Comparison of ENCODE assay signal across 20 cellular contexts in the genomic region with DNA sequence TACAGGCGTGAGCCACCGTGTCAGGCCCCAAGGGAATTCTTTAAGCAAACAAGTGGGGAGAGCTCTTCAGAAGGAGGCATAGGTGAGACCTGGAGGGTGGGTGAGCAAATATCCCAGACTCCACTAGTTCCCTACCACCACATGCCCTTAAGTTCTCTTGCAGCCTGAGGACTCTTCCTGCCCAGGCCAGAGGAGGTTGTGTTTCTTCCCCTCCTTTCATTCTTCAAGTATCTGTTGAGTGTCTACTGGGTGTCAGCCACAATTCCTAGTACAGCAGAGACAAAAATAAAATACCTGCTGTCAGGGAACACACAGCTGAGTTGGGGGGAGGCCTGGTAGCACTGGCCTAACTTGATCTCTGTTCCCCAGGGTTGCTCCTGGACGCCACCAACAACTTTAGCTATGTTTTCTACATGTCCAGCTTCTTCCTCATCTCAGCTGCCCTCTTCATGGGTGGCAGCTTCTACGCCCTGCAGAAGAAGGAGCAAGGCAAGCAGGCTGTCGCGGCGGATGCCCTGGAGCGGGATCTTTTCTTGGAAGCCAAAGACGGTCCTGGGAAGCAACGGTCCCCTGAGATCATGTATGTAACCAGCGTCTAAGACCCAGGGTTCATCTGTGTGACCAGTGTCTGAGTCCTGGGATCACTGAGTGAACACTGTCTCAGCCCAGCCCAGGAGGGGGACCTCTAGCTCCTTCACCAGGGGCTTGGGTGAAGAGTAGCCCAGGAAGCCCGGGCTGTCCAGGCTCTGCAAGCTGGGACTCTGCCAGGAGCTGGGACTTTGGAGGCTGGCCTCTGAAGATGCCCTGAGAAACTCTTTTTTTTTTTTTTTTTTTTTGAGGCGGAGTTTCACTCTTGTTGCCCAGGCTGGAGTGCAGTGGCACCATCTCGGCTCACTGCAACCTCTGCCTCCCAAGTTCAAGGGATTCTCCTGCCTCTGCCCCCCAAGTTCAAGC. TPM values are rescaled to one million over a fixed set of nuclear protein-coding genes. Genes with fewer than 3 reads are reported as not detected.
DNase-seq lines count a peak whose midpoint lies in the region; ATAC-seq and TF ChIP-seq lines count a peak whose summit lies in the region.
"Had no signal": no experiment of that assay in that cellular context is flagged by ENCODE, and none has a peak within 500 bp of the region (broad histone marks: within the 10 kb centered on the region; RNA-seq: fewer than 3 reads in every experiment).

No MANE protein-coding gene starts in this region.

- no peaks in the 10 kb centered on the region for H3K36me3 Mint-ChIP-seq in naive B cell
- H3K36me3 Mint-ChIP-seq in CD4-positive, alpha-beta memory T cell: peaks cover 0 to under 1% of the 10 kb centered on the region in 2 donors

- peaks cover 0 to 16% (median 5%) of the 10 kb centered on the region in 3 donors for H3K27me3 Mint-ChIP-seq in naive B cell
- no peaks in the 10 kb centered on the region for H3K27me3 Mint-ChIP-seq in CD4-positive, alpha-beta memory T cell
- H3K27me3 Mint-ChIP-seq: central memory CD8-positive, alpha-beta T cell had no signal

- peaks cover 14 to 25% (median 17%) of the 10 kb centered on the region in 3 donors for H3K4me1 Mint-ChIP-seq in naive B cell
- H3K4me1 Mint-ChIP-seq in CD4-positive, alpha-beta memory T cell: peaks cover 3 to 7% (median 5%) of the 10 kb centered on the region in 4 donors

- POLR2A ChIA-PET in Panc1 (lab: Charles Lee): interaction anchor here (0.8 kb wide), 1 partner anchor 22 kb away, joined by 4 read pairs; no protein-coding TSS in a partner anchor
- POLR2A ChIA-PET in CD4-positive, alpha-beta memory T cell (lab: Charles Lee; ENCODE audit: partially characterized antibody): no interaction called here

- no TSS peak for BruUV-seq in Panc1 (replicated peaks; lab: Mats Ljungman, UMichigan)

- H3K9me3 ChIP-seq in Panc1 (ENCODE audit: control insufficient read depth, insufficient read depth, low read depth, low read length): no peaks in the 10 kb centered on the region
- H3K9me3 ChIP-seq in CD4-positive, alpha-beta memory T cell (ENCODE audit: control insufficient read depth in 1 of 2, low read length in 2 of 2): no peaks in the 10 kb centered on the region
- H3K9me3 ChIP-seq: psoas muscle had no signal

- peak overlapping the region; percentile 44 for H3K27ac ChIP-seq in Panc1 (ENCODE audit: low read length)
- no peak overlapping the region for H3K27ac ChIP-seq in CD4-positive, alpha-beta memory T cell (ENCODE audit: low read depth, low read length)
- H3K27ac ChIP-seq: psoas muscle had no signal

- no peaks in the 10 kb centered on the region for H3K27me3 ChIP-seq in Panc1 (ENCODE audit: control insufficient read depth, insufficient read depth, low read length)
- no peaks in the 10 kb centered on the region for H3K27me3 ChIP-seq in CD4-positive, alpha-beta memory T cell (ENCODE audit: insufficient read depth, low read length)

- H3K36me3 ChIP-seq in Panc1 (ENCODE audit: control insufficient read depth, insufficient read depth, low read length): peaks cover 2% of the 10 kb centered on the region; the same call in 1 of the 2 replicates
- no peaks in the 10 kb centered on the region for H3K36me3 ChIP-seq in CD4-positive, alpha-beta memory T cell (ENCODE audit: insufficient read depth, low read length)

- H3K4me3 Mint-ChIP-seq in naive B cell: peak overlapping the region in 3 of 8 donors; percentile 10 to 57 (median 29)
- no peak overlapping the region for H3K4me3 Mint-ChIP-seq in CD4-positive, alpha-beta memory T cell
- H3K4me3 Mint-ChIP-seq: central memory CD8-positive, alpha-beta T cell; neural crest cell had no signal

- no peak overlapping the region for H3K4me3 ChIP-seq in Panc1 (ENCODE audit: low read depth in 2 of 2, low read length in 2 of 2)
- H3K4me3 ChIP-seq in CD4-positive, alpha-beta memory T cell (ENCODE audit: low read length in 2 of 2): no peak overlapping the region
- H3K4me3 ChIP-seq: psoas muscle had no signal

- in situ Hi-C loops in Panc1 (cut with HindIII; ENCODE audit: low pct_unique_long_range_greater_than_20kb, low sequenced_read_pairs): no loop called here

- no peaks in the 10 kb centered on the region for H3K9me3 Mint-ChIP-seq in naive B cell
- H3K9me3 Mint-ChIP-seq in CD4-positive, alpha-beta memory T cell: no peaks in the 10 kb centered on the region
- H3K9me3 Mint-ChIP-seq: central memory CD8-positive, alpha-beta T cell; neural crest cell had no signal

- peak; percentile 17 for ATAC-seq in Panc1
- no peak for ATAC-seq in naive B cell (ENCODE audit: low read depth in 2 of 2)
- ATAC-seq in HG02938 (IDR thresholded peaks at IDR 0.05; ENCODE audit: unreplicated experiment): no peak
- ATAC-seq: psoas muscle had no signal

- DNase-seq in DMS79 treated with DMSO at 0.1 percent for 48 hours (lab: John Stamatoyannopoulos, UW) (peak; percentile 7), DMS79 (lab: John Stamatoyannopoulos, UW) (no peak), Panc1 (ENCODE audit: low read depth, low spot score) (no peak), naive B cell (no peak)
- no peak for DNase-seq in CD4-positive, alpha-beta memory T cell
- DNase-seq: 8988T; activated CD4-positive, alpha-beta T cell treated with anti-CD3 and anti-CD28 coated beads, Interleukin-2, amount 50 U/mL, for 1 hour; activated naive CD4-positive, alpha-beta T cell; anterior cingulate cortex; GF-D8; kidney glomerular epithelial cell; NCI-H2107; NCI-H524 treated with DMSO at 0.1 percent for 48 hours; psoas muscle; SHP77; stimulated activated CD4-positive, alpha-beta T cell treated with anti-CD3 and anti-CD28 coated beads, Interleukin-4, amount 100 ng/mL, for 4 hours; T-helper 1 cell had no signal

- intact Hi-C loops in Panc1 (cut with micrococcal nuclease; ENCODE audit: unreplicated experiment): loop anchor here (2.0 to 10.0 kb wide), 2 partner anchors 33 to 129 kb away; a partner anchor contains a TSS
- intact Hi-C loops in CD4-positive, alpha-beta memory T cell (cut with micrococcal nuclease): no loop called here

- peaks cover 27% of the 10 kb centered on the region for H3K4me1 ChIP-seq in Panc1 (ENCODE audit: control insufficient read depth, insufficient read depth, low read length)
- peaks cover 4% of the 10 kb centered on the region for H3K4me1 ChIP-seq in CD4-positive, alpha-beta memory T cell (ENCODE audit: insufficient read depth, low read length)
- H3K4me1 ChIP-seq: psoas muscle had no signal

- CTCF ChIA-PET in Panc1 (lab: Charles Lee): interaction anchor here (0.6 to 2.2 kb wide), 11 partner anchors 10 to 248 kb away, joined by 3 to 11 read pairs (median 8); a partner anchor contains a TSS
- CTCF ChIA-PET in CD4-positive, alpha-beta memory T cell (lab: Charles Lee; ENCODE audit: partially characterized antibody): interaction anchor here (0.7 to 3.7 kb wide), 4 partner anchors 11 to 142 kb away, joined by 3 to 26 read pairs (median 4); no protein-coding TSS in a partner anchor

- TF ChIP-seq CTCF in Panc1 (IDR thresholded peaks at IDR 0.05): no peak

- H3K27ac Mint-ChIP-seq in naive B cell: peak overlapping the region; percentile 66 to 84 (median 80)
- peak overlapping the region in 2 of 7 donors; percentile 36 to 42 for H3K27ac Mint-ChIP-seq in CD4-positive, alpha-beta memory T cell

RNA-seq across cellular contexts. Expression of a gene that starts 5.9 kb away (rescaled TPM):
- total RNA-seq in Panc1 (2021; ENCODE audit: unreplicated experiment): 48.7 TPM
- 74.7 TPM for polyA plus RNA-seq in Panc1 (2012; ENCODE audit: insufficient read length)
- polyA plus RNA-seq in naive B cell (ENCODE audit: low read depth in 6 of 6): 1 to 10 TPM; 2.0 to 6.0 (median 4.5) TPM
- total RNA-seq in CD4-positive, alpha-beta memory T cell: 10 to 100 TPM; 20.0 to 21.9 TPM
- polyA plus RNA-seq in CD4-positive, alpha-beta memory T cell: 1 to 10 TPM; 1.3 to 3.5 TPM

RNA-seq across cellular contexts. Expression of a gene that starts 16.1 kb away (rescaled TPM):
- total RNA-seq in Panc1 (2021; ENCODE audit: unreplicated experiment): 46.6 TPM
- 70.7 TPM for polyA plus RNA-seq in Panc1 (2012; ENCODE audit: insufficient read length)
- polyA plus RNA-seq in naive B cell (ENCODE audit: low read depth in 6 of 6): 1 to 10 TPM; 1.1 to 4.0 (median 2.1) TPM
- 10 to 100 TPM; 12.5 to 13.9 TPM for total RNA-seq in CD4-positive, alpha-beta memory T cell
- polyA plus RNA-seq in CD4-positive, alpha-beta memory T cell: 1 to 10 TPM; 2.9 to 3.7 TPM

RNA-seq across cellular contexts. Expression of a gene that starts 27.7 kb away (rescaled TPM):
- 63.4 TPM for total RNA-seq in Panc1 (2021; ENCODE audit: unreplicated experiment)
- polyA plus RNA-seq in Panc1 (2012; ENCODE audit: insufficient read length): 82.5 TPM
- 100 to 1,000 TPM in 3 of 6 donors, 10 to 100 TPM in 3; 85.0 to 136 (median 111) TPM for polyA plus RNA-seq in naive B cell (ENCODE audit: low read depth in 6 of 6)
- total RNA-seq in CD4-positive, alpha-beta memory T cell: 10 to 100 TPM; 40.1 to 46.6 TPM
- polyA plus RNA-seq in CD4-positive, alpha-beta memory T cell: 10 to 100 TPM; 22.4 to 32.6 TPM

RNA-seq across cellular contexts. Expression of a gene that starts 50.4 kb away (rescaled TPM):
- total RNA-seq in Panc1 (2021; ENCODE audit: unreplicated experiment): 448 TPM
- polyA plus RNA-seq in Panc1 (2012; ENCODE audit: insufficient read length): 639 TPM
- 10 to 100 TPM; 56.8 to 80.5 (median 72.7) TPM for polyA plus RNA-seq in naive B cell (ENCODE audit: low read depth in 6 of 6)
- 10 to 100 TPM; 37.8 to 38.9 TPM for total RNA-seq in CD4-positive, alpha-beta memory T cell
- 100 to 1,000 TPM; 105 to 130 TPM for polyA plus RNA-seq in CD4-positive, alpha-beta memory T cell

RNA-seq across cellular contexts. Expression of a gene that starts 56.9 kb away (rescaled TPM):
- 34.9 TPM for total RNA-seq in Panc1 (2021; ENCODE audit: unreplicated experiment)
- polyA plus RNA-seq in Panc1 (2012; ENCODE audit: insufficient read length): 29.9 TPM
- 1 to 10 TPM; 2.9 to 9.8 (median 4.8) TPM for polyA plus RNA-seq in naive B cell (ENCODE audit: low read depth in 6 of 6)
- total RNA-seq in CD4-positive, alpha-beta memory T cell: 10 to 100 TPM; 31.1 to 31.7 TPM
- polyA plus RNA-seq in CD4-positive, alpha-beta memory T cell: 10 to 100 TPM in 1 of 2 donors, 1 to 10 TPM in 1; 2.3 to 11.6 TPM
